ENCODE assay signal across 6 cellular contexts in genomic region chr16:25785361-25785760, GRCh38.
"Had no signal": no experiment of that assay in that cellular context is flagged by ENCODE, and none has a peak within 500 bp of the region (broad histone marks: within the 10 kb centered on the region; RNA-seq: fewer than 3 reads in every experiment).

No MANE protein-coding gene starts in this region.

- H3K4me3 ChIP-seq: GM23248, HAP-1 had no signal

- H3K27ac ChIP-seq: GM23248, HL-60 had no signal

- H2AFZ ChIP-seq: GM23248 had no signal

- H3K9me3 ChIP-seq: HAP-1 had no signal

- DNase-seq: GM23248, GOT3, H7, HFFc6 had no signal

- H3K4me1 ChIP-seq: HAP-1 had no signal

- H3K36me3 ChIP-seq: HAP-1 had no signal

- H3K9ac ChIP-seq: GM23248 had no signal
